Comparison of ENCODE assay signal across 8 cellular contexts in genomic region chr21:46229133-46229922, GRCh38. TPM values are rescaled to one million over a fixed set of nuclear protein-coding genes. Genes with fewer than 3 reads are reported as not detected.
DNase-seq lines count a peak whose midpoint lies in the region; ATAC-seq and TF ChIP-seq lines count a peak whose summit lies in the region.

No MANE protein-coding gene starts in this region.

- no peaks in the 10 kb centered on the region for H3K9me3 Mint-ChIP-seq in activated CD4-positive, alpha-beta memory T cell treated with anti-CD3 and anti-CD28 coated beads, Interleukin-2, amount 10 ng/mL, durations not matched to agents 7 days and 5 days

- H3K4me3 Mint-ChIP-seq in activated CD4-positive, alpha-beta memory T cell treated with anti-CD3 and anti-CD28 coated beads, Interleukin-2, amount 10 ng/mL, durations not matched to agents 7 days and 5 days = peak overlapping the region; percentile 85

- H3F3A ChIP-seq in GM23248 (ENCODE audit: insufficient read depth) = peaks cover 52% of the 10 kb centered on the region

- H2AFZ ChIP-seq in GM23248 = peak overlapping the region; percentile 83

- no peak for ATAC-seq in GM21515 (IDR thresholded peaks at IDR 0.05; ENCODE audit: unreplicated experiment)

- peak; percentile 38 for TF ChIP-seq CTCF in cardiac muscle cell (IDR thresholded peaks at IDR 0.05; ENCODE audit: low read depth, low read length)

- no peaks in the 10 kb centered on the region for H4K20me1 ChIP-seq in GM23248 (ENCODE audit: insufficient read depth)

- in situ Hi-C loops in GM23248 (cut with MboI) = no loop called here

- POLR2A ChIA-PET in activated CD4-positive, alpha-beta memory T cell treated with anti-CD3 and anti-CD28 coated beads, Interleukin-2, amount 10 ng/mL, durations not matched to agents 7 days and 5 days (lab: Charles Lee) = interaction anchor here (0.6 to 6.0 kb wide), 4 partner anchors 85 to 96 kb away, joined by 3 to 22 read pairs (median 4); partner anchors contain the start of gene C21orf58

- H3K4me1 Mint-ChIP-seq in activated CD4-positive, alpha-beta memory T cell treated with anti-CD3 and anti-CD28 coated beads, Interleukin-2, amount 10 ng/mL, durations not matched to agents 7 days and 5 days = peaks cover 60% of the 10 kb centered on the region

- H3K9ac ChIP-seq in GM23248 = peak overlapping the region; percentile 75

- DNase-seq in NCI-H187 (lab: John Stamatoyannopoulos, UW) (peak; percentile 36 to 89), NCI-H187 treated with DMSO at 0.1 percent for 48 hours (lab: John Stamatoyannopoulos, UW) (no peak), GM23248 (no peak), MG63 (peak; percentile 51), cardiac muscle cell (ENCODE audit: low read depth in 1 of 2, low spot score in 1 of 2) (no peak), retina (peak; percentile 83)
- no peak for DNase-seq in activated CD4-positive, alpha-beta memory T cell treated with anti-CD3 and anti-CD28 coated beads, Interleukin-2, amount 10 ng/mL, durations not matched to agents 7 days and 5 days

- no peak overlapping the region for H3K27ac ChIP-seq in GM23248
- H3K27ac ChIP-seq in cardiac muscle cell = peak overlapping the region; percentile 88

- H3K27me3 Mint-ChIP-seq in activated CD4-positive, alpha-beta memory T cell treated with anti-CD3 and anti-CD28 coated beads, Interleukin-2, amount 10 ng/mL, durations not matched to agents 7 days and 5 days = no peaks in the 10 kb centered on the region

- peaks cover 35% of the 10 kb centered on the region for H3K79me2 ChIP-seq in GM23248 (ENCODE audit: insufficient read depth)

- H3K4me3 ChIP-seq in GM23248 (peak overlapping the region; percentile 71), MG63 (peak overlapping the region; percentile 72), cardiac muscle cell (peak overlapping the region; percentile 51)

- H3K27me3 ChIP-seq in GM23248 (replicated peaks; ENCODE audit: insufficient read depth) = no peaks in the 10 kb centered on the region
- no peaks in the 10 kb centered on the region for H3K27me3 ChIP-seq in MG63
- no peaks in the 10 kb centered on the region for H3K27me3 ChIP-seq in cardiac muscle cell

- H3K4me2 ChIP-seq in GM23248 (ENCODE audit: unreplicated experiment) = peak overlapping the region; percentile 83

- H3K4me1 ChIP-seq in GM23248 (ENCODE audit: insufficient read depth) (peaks cover 15% of the 10 kb centered on the region; the same call in 1 of the 2 replicates), cardiac muscle cell (ENCODE audit: low read depth) (peaks cover 21% of the 10 kb centered on the region)

- no peaks in the 10 kb centered on the region for H3K9me2 ChIP-seq in GM23248 (ENCODE audit: insufficient read depth)

- 9 to 23% methylated on average over 25 to 67 of the region's 72 CpGs for WGBS in GM23248 (ENCODE audit: low coverage in 1 of 2, low lambda C conversion rate in 2 of 2, missing lambda C conversion rate in 2 of 2), 2 experiments

- H3K36me3 Mint-ChIP-seq in activated CD4-positive, alpha-beta memory T cell treated with anti-CD3 and anti-CD28 coated beads, Interleukin-2, amount 10 ng/mL, durations not matched to agents 7 days and 5 days (ENCODE audit: low read depth) = peaks cover 55% of the 10 kb centered on the region

- peak overlapping the region; percentile 79 for H3K27ac Mint-ChIP-seq in activated CD4-positive, alpha-beta memory T cell treated with anti-CD3 and anti-CD28 coated beads, Interleukin-2, amount 10 ng/mL, durations not matched to agents 7 days and 5 days

- H3K9me3 ChIP-seq in GM23248 (ENCODE audit: low read depth) (no peaks in the 10 kb centered on the region), MG63 (no peaks in the 10 kb centered on the region; the same call in 1 of the 2 replicates), cardiac muscle cell (ENCODE audit: low read depth) (no peaks in the 10 kb centered on the region)

- CTCF ChIA-PET in activated CD4-positive, alpha-beta memory T cell treated with anti-CD3 and anti-CD28 coated beads, Interleukin-2, amount 10 ng/mL, durations not matched to agents 7 days and 5 days (lab: Charles Lee) = interaction anchor here (1.2 kb wide), 1 partner anchor 55 kb away, joined by 3 read pairs; no protein-coding TSS in a partner anchor

- H3K36me3 ChIP-seq in GM23248 (ENCODE audit: low read depth) (0 out of 2 replicates have a peak, but pooled peaks cover 7% of the 10 kb centered on the region), MG63 (peaks cover 55% of the 10 kb centered on the region), cardiac muscle cell (peaks cover 5% of the 10 kb centered on the region)

RNA-seq across cellular contexts. Expression of gene LSS, which starts 0.8 kb away (rescaled TPM):
- 41.1 and 45.7 TPM in 2 replicates for total RNA-seq in GM23248 (2014; rRNA removed; shearing (Covaris generic))
- 26.8 and 28.0 TPM in 2 replicates for polyA plus RNA-seq in GM23248 (2016; fragmentation: Nextera tagmentation; extraction: Ambion mirVana)
- 46.6 and 66.7 TPM in 2 replicates for total RNA-seq in MG63 (2014; rRNA removed; shearing (Covaris generic); ENCODE audit: low replicate concordance)
- total RNA-seq in activated CD4-positive, alpha-beta memory T cell treated with anti-CD3 and anti-CD28 coated beads, Interleukin-2, amount 10 ng/mL, durations not matched to agents 7 days and 5 days = 10 to 100 TPM; 54.7 to 56.1 TPM
- total RNA-seq in cardiac muscle cell = 86.9 and 191 TPM in 2 replicates
- polyA plus RNA-seq in cardiac muscle cell = 56.2 and 112 TPM in 2 replicates

RNA-seq across cellular contexts. Expression of gene SPATC1L, which starts 45.1 kb away (rescaled TPM):
- total RNA-seq in GM23248 (2014; rRNA removed; shearing (Covaris generic)) = 5.2 and 5.3 TPM in 2 replicates
- polyA plus RNA-seq in GM23248 (2016; fragmentation: Nextera tagmentation; extraction: Ambion mirVana) = 15.2 and 15.7 TPM in 2 replicates
- 2.0 and 2.4 TPM in 2 replicates for total RNA-seq in MG63 (2014; rRNA removed; shearing (Covaris generic); ENCODE audit: low replicate concordance)
- total RNA-seq in activated CD4-positive, alpha-beta memory T cell treated with anti-CD3 and anti-CD28 coated beads, Interleukin-2, amount 10 ng/mL, durations not matched to agents 7 days and 5 days = 1 to 10 TPM; 4.2 to 4.4 TPM
- total RNA-seq in cardiac muscle cell = 45.7 and 58.8 TPM in 2 replicates
- polyA plus RNA-seq in cardiac muscle cell = 63.0 and 69.2 TPM in 2 replicates

RNA-seq across cellular contexts. Expression of gene MCM3AP, which starts 56.1 kb away (rescaled TPM):
- 56.1 and 64.1 TPM in 2 replicates for total RNA-seq in GM23248 (2014; rRNA removed; shearing (Covaris generic))
- 30.9 and 32.7 TPM in 2 replicates for polyA plus RNA-seq in GM23248 (2016; fragmentation: Nextera tagmentation; extraction: Ambion mirVana)
- 76.0 and 108 TPM in 2 replicates for total RNA-seq in MG63 (2014; rRNA removed; shearing (Covaris generic); ENCODE audit: low replicate concordance)
- total RNA-seq in activated CD4-positive, alpha-beta memory T cell treated with anti-CD3 and anti-CD28 coated beads, Interleukin-2, amount 10 ng/mL, durations not matched to agents 7 days and 5 days = 100 to 1,000 TPM; 109 to 121 TPM
- total RNA-seq in cardiac muscle cell = 71.8 and 106 TPM in 2 replicates
- 39.6 and 74.3 TPM in 2 replicates for polyA plus RNA-seq in cardiac muscle cell

RNA-seq across cellular contexts. Expression of gene YBEY, which starts 56.8 kb away (rescaled TPM):
- 16.4 and 21.2 TPM in 2 replicates for total RNA-seq in GM23248 (2014; rRNA removed; shearing (Covaris generic))
- polyA plus RNA-seq in GM23248 (2016; fragmentation: Nextera tagmentation; extraction: Ambion mirVana) = 17.5 and 19.1 TPM in 2 replicates
- total RNA-seq in MG63 (2014; rRNA removed; shearing (Covaris generic); ENCODE audit: low replicate concordance) = 42.8 and 55.8 TPM in 2 replicates
- total RNA-seq in activated CD4-positive, alpha-beta memory T cell treated with anti-CD3 and anti-CD28 coated beads, Interleukin-2, amount 10 ng/mL, durations not matched to agents 7 days and 5 days = 10 to 100 TPM; 10.8 to 12.1 TPM
- total RNA-seq in cardiac muscle cell = 17.9 and 24.9 TPM in 2 replicates
- polyA plus RNA-seq in cardiac muscle cell = 24.5 and 25.5 TPM in 2 replicates

Comparison
In these comparisons a context has a peak if more than half of its experiments do, and no peak if none do; other contexts are left out.
1. DNase-seq: peak in NCI-H187 (2 of 2), MG63 (single experiment) and retina (single experiment); none in NCI-H187 treated with DMSO at 0.1 percent for 48 hours (single experiment), GM23248 (single experiment), activated CD4-positive, alpha-beta memory T cell treated with anti-CD3 and anti-CD28 coated beads, Interleukin-2, amount 10 ng/mL, durations not matched to agents 7 days and 5 days (single experiment) and cardiac muscle cell (0 of 2).
2. Peak in every context shown above with its lines, with median percentiles within 50 percentile points of each other: H3K4me3 ChIP-seq.